ENCODE assay signal across 27 cellular contexts in genomic region chr6:135090819-135091218, GRCh38. TPM values are rescaled to one million over a fixed set of nuclear protein-coding genes. Genes with fewer than 3 reads are reported as not detected.
DNase-seq lines count a peak whose midpoint lies in the region; ATAC-seq, FAIRE-seq and TF ChIP-seq lines count a peak whose summit lies in the region.
"Had no signal": no experiment of that assay in that cellular context is flagged by ENCODE, and none has a peak within 500 bp of the region (broad histone marks: within the 10 kb centered on the region; RNA-seq: fewer than 3 reads in every experiment).

No MANE protein-coding gene starts in this region.

- no peak for ATAC-seq in activated T-helper 17 cell treated with anti-CD3 and anti-CD28 coated beads, Interleukin-2, amount 50 U/mL, for 72 hours (replicated peaks)
- no peak for ATAC-seq in stimulated activated naive CD8-positive, alpha-beta T cell treated with anti-CD3 and anti-CD28 coated beads, Interleukin-15, amount 100 ng/mL, for 72 hours
- ATAC-seq: GM23338, heart left ventricle had no signal

- H3K27me3 Mint-ChIP-seq in activated naive CD4-positive, alpha-beta T cell treated with anti-CD3 and anti-CD28 coated beads for 36 hours (ENCODE audit: low read depth), result no peaks in the 10 kb centered on the region
- no peaks in the 10 kb centered on the region for H3K27me3 Mint-ChIP-seq in activated T-helper 17 cell treated with anti-CD3 and anti-CD28 coated beads, Interleukin-2, amount 50 U/mL, for 72 hours
- H3K27me3 Mint-ChIP-seq in stimulated activated naive CD8-positive, alpha-beta T cell treated with anti-CD3 and anti-CD28 coated beads, Interleukin-15, amount 100 ng/mL, for 72 hours, result no peaks in the 10 kb centered on the region
- H3K27me3 Mint-ChIP-seq: CD4-positive, alpha-beta memory T cell had no signal

- H3K36me3 Mint-ChIP-seq in activated naive CD4-positive, alpha-beta T cell treated with anti-CD3 and anti-CD28 coated beads for 36 hours (ENCODE audit: low read depth), result no peaks in the 10 kb centered on the region
- peaks cover 14% of the 10 kb centered on the region for H3K36me3 Mint-ChIP-seq in activated T-helper 17 cell treated with anti-CD3 and anti-CD28 coated beads, Interleukin-2, amount 50 U/mL, for 72 hours (ENCODE audit: low read depth)
- H3K36me3 Mint-ChIP-seq: CD4-positive, alpha-beta memory T cell; mesothelial cell of epicardium; type B pancreatic cell had no signal

- TF ChIP-seq POLR2A in GM12892 (IDR thresholded peaks at IDR 0.05; ENCODE audit: low read depth, low read length), result no peak

- H3K27ac ChIP-seq in KOPT-K1 (ENCODE audit: low read depth, low read length, poor library complexity, severe bottlenecking), result peak overlapping the region; percentile 94
- H3K27ac ChIP-seq: heart left ventricle, skin epidermis had no signal

- intact Hi-C loops in activated naive CD4-positive, alpha-beta T cell treated with anti-CD3 and anti-CD28 coated beads for 36 hours (cut with micrococcal nuclease), result no loop called here

- no peak for FAIRE-seq in GM12892 (lab: Jason Lieb, UNC)
- FAIRE-seq: astrocyte, HTR-8/SVneo, kidney had no signal

- CTCF ChIA-PET in activated naive CD4-positive, alpha-beta T cell treated with anti-CD3 and anti-CD28 coated beads for 36 hours (lab: Charles Lee), result interaction anchor here (1.5 kb wide), 1 partner anchor 14 kb away, joined by 4 read pairs; no protein-coding TSS in a partner anchor

- DNase-seq in activated naive CD4-positive, alpha-beta T cell treated with anti-CD3 and anti-CD28 coated beads for 36 hours, result no peak
- DNase-seq in activated naive CD4-positive, alpha-beta T cell (lab: John Stamatoyannopoulos, UW), result no peak
- no peak for DNase-seq in stimulated activated naive CD8-positive, alpha-beta T cell treated with anti-CD3 and anti-CD28 coated beads, Interleukin-15, amount 100 ng/mL, for 72 hours
- DNase-seq in GM12892 (ENCODE audit: insufficient read length) (no peak), D341Med (ENCODE audit: low spot score) (no peak)
- DNase-seq: activated gamma-delta T cell treated with Interleukin-2 at 50 U/mL for 16 hours; caudate nucleus; CD4-positive, alpha-beta memory T cell; cortex of kidney; DMS153; heart left ventricle; KG1; kidney; MM.1S; NCI-H2029; NCI-H69; stimulated activated CD8-positive, alpha-beta memory T cell treated with anti-CD3 and anti-CD28 coated beads, Interleukin-4, amount 100 ng/mL, for 48 hours; SW 1271 had no signal

- H3K4me1 Mint-ChIP-seq in activated naive CD4-positive, alpha-beta T cell treated with anti-CD3 and anti-CD28 coated beads for 36 hours (ENCODE audit: low read depth), result peaks cover 85% of the 10 kb centered on the region
- peaks cover 58% of the 10 kb centered on the region for H3K4me1 Mint-ChIP-seq in activated T-helper 17 cell treated with anti-CD3 and anti-CD28 coated beads, Interleukin-2, amount 50 U/mL, for 72 hours
- H3K4me1 Mint-ChIP-seq in stimulated activated naive CD8-positive, alpha-beta T cell treated with anti-CD3 and anti-CD28 coated beads, Interleukin-15, amount 100 ng/mL, for 72 hours, result peaks cover 97% of the 10 kb centered on the region
- H3K4me1 Mint-ChIP-seq: mesothelial cell of epicardium, nephron had no signal

- H3K4me3 Mint-ChIP-seq in activated naive CD4-positive, alpha-beta T cell treated with anti-CD3 and anti-CD28 coated beads for 36 hours, result no peak overlapping the region
- H3K4me3 Mint-ChIP-seq in activated T-helper 17 cell treated with anti-CD3 and anti-CD28 coated beads, Interleukin-2, amount 50 U/mL, for 72 hours, result peak overlapping the region; percentile 76
- H3K4me3 Mint-ChIP-seq in stimulated activated naive CD8-positive, alpha-beta T cell treated with anti-CD3 and anti-CD28 coated beads, Interleukin-15, amount 100 ng/mL, for 72 hours, result peak overlapping the region; percentile 62 to 78
- H3K4me3 Mint-ChIP-seq: CD4-positive, alpha-beta memory T cell; GM23338; mesothelial cell of epicardium; nephron; type B pancreatic cell had no signal

- no peaks in the 10 kb centered on the region for H3K36me3 ChIP-seq in KOPT-K1 (ENCODE audit: insufficient read depth, low read length)
- H3K36me3 ChIP-seq: heart left ventricle had no signal

- H3K27ac Mint-ChIP-seq in activated naive CD4-positive, alpha-beta T cell treated with anti-CD3 and anti-CD28 coated beads for 36 hours, result peak overlapping the region; percentile 78
- H3K27ac Mint-ChIP-seq in activated T-helper 17 cell treated with anti-CD3 and anti-CD28 coated beads, Interleukin-2, amount 50 U/mL, for 72 hours, result peak overlapping the region; percentile 91
- peak overlapping the region; percentile 93 for H3K27ac Mint-ChIP-seq in stimulated activated naive CD8-positive, alpha-beta T cell treated with anti-CD3 and anti-CD28 coated beads, Interleukin-15, amount 100 ng/mL, for 72 hours
- H3K27ac Mint-ChIP-seq: GM23338, mesothelial cell of epicardium, nephron, type B pancreatic cell had no signal

- H3K9me3 Mint-ChIP-seq in activated naive CD4-positive, alpha-beta T cell treated with anti-CD3 and anti-CD28 coated beads for 36 hours, result peaks cover 3% of the 10 kb centered on the region
- no peaks in the 10 kb centered on the region for H3K9me3 Mint-ChIP-seq in activated T-helper 17 cell treated with anti-CD3 and anti-CD28 coated beads, Interleukin-2, amount 50 U/mL, for 72 hours
- H3K9me3 Mint-ChIP-seq in stimulated activated naive CD8-positive, alpha-beta T cell treated with anti-CD3 and anti-CD28 coated beads, Interleukin-15, amount 100 ng/mL, for 72 hours, result peaks cover 6% of the 10 kb centered on the region in 2 donors
- H3K9me3 Mint-ChIP-seq: CD4-positive, alpha-beta memory T cell; GM23338; mesothelial cell of epicardium; nephron; type B pancreatic cell had no signal

- H3K9me3 ChIP-seq in KOPT-K1 (ENCODE audit: insufficient read depth, low read length, poor library complexity, severe bottlenecking), result no peaks in the 10 kb centered on the region
- H3K9me3 ChIP-seq: heart left ventricle had no signal

RNA-seq across cellular contexts. Expression of gene HBS1L, which starts 36.2 kb away (rescaled TPM):
- total RNA-seq in activated naive CD4-positive, alpha-beta T cell treated with anti-CD3 and anti-CD28 coated beads for 36 hours, result 100 to 1,000 TPM; 150 to 153 TPM
- 100 to 1,000 TPM; 149 to 167 TPM for total RNA-seq in activated T-helper 17 cell treated with anti-CD3 and anti-CD28 coated beads, Interleukin-2, amount 50 U/mL, for 72 hours
- polyA plus RNA-seq in GM12892 (2012; ENCODE audit: missing spikeins), result 90.0 TPM
